In genomic region chr3:146574173-146574572, GRCh38 we compare ENCODE assay signal across 21 cellular contexts. TPM values are rescaled to one million over a fixed set of nuclear protein-coding genes. Genes with fewer than 3 reads are reported as not detected.
"Had no signal": no experiment of that assay in that cellular context is flagged by ENCODE, and none has a peak within 500 bp of the region (broad histone marks: within the 10 kb centered on the region; RNA-seq: fewer than 3 reads in every experiment).

No MANE protein-coding gene starts in this region.

- H3K27me3 ChIP-seq: SJCRH30 had no signal

- DNase-seq: Kasumi-1, MM.1S, NCI-H1092 treated with DMSO at 0.1 percent for 48 hours, NCI-H1436, NCI-H187, NCI-H2029, NCI-H2081 treated with DMSO at 0.1 percent for 48 hours, NCI-H2171, NCI-H226, NCI-H446, NCI-H510A, NCI-H524 treated with DMSO at 0.1 percent for 48 hours, NCI-H69, NCI-H774, SHP77 treated with DMSO at 0.1 percent for 48 hours, SJCRH30 had no signal

- H3K27ac ChIP-seq: HL-60, KMS-11, SJCRH30 had no signal

- H3K9me3 ChIP-seq: SJCRH30 had no signal

- H3K4me3 ChIP-seq: SJCRH30 had no signal

- H3K4me2 ChIP-seq: KMS-11 had no signal

- ATAC-seq: Right ventricle myocardium inferior, SK-N-SH treated with all-trans-retinoic acid at 6 μM for 48 hours had no signal

- H3K9ac ChIP-seq: KMS-11 had no signal

- H3K36me3 ChIP-seq: SJCRH30 had no signal

RNA-seq across cellular contexts. Expression of gene PLSCR5, which starts 31.0 kb away (rescaled TPM):
- total RNA-seq: M059J, Right ventricle myocardium inferior, SJCRH30 had no signal
